ENCODE assay signal across 21 cellular contexts in the genomic region with DNA sequence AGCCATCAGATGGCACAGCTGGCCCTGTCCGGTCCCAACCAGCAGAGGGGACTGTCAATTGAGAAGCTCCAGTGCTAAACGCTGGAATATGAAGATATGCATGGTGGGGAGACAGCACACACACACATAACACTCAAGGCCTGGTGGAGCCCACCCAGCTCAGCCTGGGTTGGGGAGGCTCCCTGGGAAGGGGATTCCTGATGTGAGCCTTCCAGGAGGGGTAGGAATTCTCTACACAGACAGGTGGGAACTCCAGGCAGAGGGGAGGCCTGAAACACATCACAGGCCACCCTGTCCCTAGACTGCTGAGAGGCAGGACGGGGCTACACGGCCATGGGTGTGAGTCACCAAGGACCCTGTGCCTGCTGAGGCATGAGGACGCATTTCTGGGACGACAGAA.
"Had no signal": no experiment of that assay in that cellular context is flagged by ENCODE, and none has a peak within 500 bp of the region (broad histone marks: within the 10 kb centered on the region; RNA-seq: fewer than 3 reads in every experiment).

No MANE protein-coding gene starts in this region.

- ATAC-seq: esophagus mucosa; gastrocnemius medialis; left ventricle myocardium superior; stimulated activated naive B cell treated with anti-CD40 and anti-IgM and Interleukin-4, amounts not matched to agents 10 μg/mL and 1 μg/mL and 100 μg/mL, for 72 hours had no signal

- H3K9me3 ChIP-seq: gastrocnemius medialis, neutrophil, ovary, suprapubic skin, thyroid gland, upper lobe of left lung, uterus had no signal

- H3K4me1 ChIP-seq: gastrocnemius medialis, suprapubic skin, thyroid gland, upper lobe of left lung, uterus had no signal

- DNase-seq: central memory CD4-positive, alpha-beta T cell; effector memory CD4-positive, alpha-beta T cell; gastrocnemius medialis; glutamatergic neuron; islet precursor cell; left ventricle myocardium superior; mesendoderm; naive B cell; ovary; right cardiac atrium; stimulated activated CD4-positive, alpha-beta T cell treated with anti-CD3 and anti-CD28 coated beads, Interleukin-4, amount 100 ng/mL, for 1 hour; stimulated activated CD8-positive, alpha-beta memory T cell treated with anti-CD3 and anti-CD28 coated beads, Interleukin-4, amount 100 ng/mL, for 48 hours; stimulated activated naive B cell treated with anti-CD40 and anti-IgM and Interleukin-4, amounts not matched to agents 10 μg/mL and 1 μg/mL and 100 μg/mL, for 72 hours; thyroid gland; upper lobe of left lung; uterus had no signal

- H3K4me3 ChIP-seq: gastrocnemius medialis, ovary, smooth muscle cell, suprapubic skin, thyroid gland, upper lobe of left lung, uterus had no signal

- H3K27ac ChIP-seq: gastrocnemius medialis, neutrophil, ovary, suprapubic skin, thyroid gland, upper lobe of left lung, uterus had no signal

- H3K4me1 Mint-ChIP-seq: naive B cell; nephron; stimulated activated naive B cell treated with anti-CD40 and anti-IgM and Interleukin-4, amounts not matched to agents 10 μg/mL and 1 μg/mL and 100 μg/mL, for 72 hours had no signal

- H3K27ac Mint-ChIP-seq: nephron; stimulated activated naive B cell treated with anti-CD40 and anti-IgM and Interleukin-4, amounts not matched to agents 10 μg/mL and 1 μg/mL and 100 μg/mL, for 72 hours had no signal

- H3K27me3 ChIP-seq: gastrocnemius medialis, neutrophil, ovary, thyroid gland, upper lobe of left lung, uterus had no signal

- H3K4me2 ChIP-seq: smooth muscle cell had no signal

- H3K36me3 Mint-ChIP-seq: naive B cell; stimulated activated naive B cell treated with anti-CD40 and anti-IgM and Interleukin-4, amounts not matched to agents 10 μg/mL and 1 μg/mL and 100 μg/mL, for 72 hours had no signal

- H3K4me3 Mint-ChIP-seq: naive B cell; nephron; stimulated activated naive B cell treated with anti-CD40 and anti-IgM and Interleukin-4, amounts not matched to agents 10 μg/mL and 1 μg/mL and 100 μg/mL, for 72 hours had no signal

- H3K36me3 ChIP-seq: gastrocnemius medialis, neutrophil, ovary, suprapubic skin, thyroid gland, upper lobe of left lung, uterus had no signal

- H3K27me3 Mint-ChIP-seq: stimulated activated naive B cell treated with anti-CD40 and anti-IgM and Interleukin-4, amounts not matched to agents 10 μg/mL and 1 μg/mL and 100 μg/mL, for 72 hours had no signal
